8 cellular contexts compared by ENCODE assay signal in the genomic region with DNA sequence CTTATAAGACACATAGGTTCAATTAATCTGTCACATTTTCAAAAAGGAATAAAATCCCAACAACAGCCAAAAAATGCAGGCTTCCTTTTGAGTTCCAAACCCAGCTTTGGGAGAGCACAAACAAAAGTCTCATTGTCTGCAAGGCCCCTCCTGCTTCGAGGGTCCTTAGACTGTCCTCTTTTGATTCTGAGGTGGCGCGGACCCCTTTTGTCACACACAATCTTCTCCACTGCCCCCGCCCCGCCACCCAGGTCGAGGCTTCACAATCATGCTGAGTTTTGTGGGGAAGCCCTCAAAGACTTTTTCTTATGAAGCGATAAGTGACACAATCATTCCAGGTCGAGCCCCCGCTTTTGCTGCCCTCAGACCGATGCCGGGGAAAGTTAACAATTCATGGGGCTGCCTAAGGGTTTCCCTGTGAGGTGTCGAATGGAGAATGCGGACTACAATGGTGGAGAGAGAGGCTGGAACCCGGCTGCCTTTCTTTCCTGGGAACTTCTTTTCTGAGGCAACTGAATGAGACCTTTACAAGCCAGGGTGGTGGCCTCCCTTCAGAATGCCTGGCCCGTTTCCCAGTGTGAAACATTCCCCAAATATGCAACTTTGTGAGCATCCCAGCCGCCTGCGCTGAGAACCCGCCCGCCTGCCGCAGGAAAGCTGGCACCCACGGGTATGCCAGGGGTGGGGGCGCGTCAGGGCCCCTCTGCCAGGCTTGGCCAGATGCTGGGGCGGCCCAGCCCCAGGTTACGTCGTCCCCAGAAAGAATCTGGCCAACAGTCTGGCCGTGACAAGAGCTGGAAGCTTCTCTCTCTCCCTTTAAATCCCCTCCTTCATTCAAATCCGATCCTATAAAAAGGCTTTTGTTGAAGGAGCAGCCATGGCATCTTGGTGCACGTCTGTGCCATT.
DNase-seq lines count a peak whose midpoint lies in the region; TF ChIP-seq lines count a peak whose summit lies in the region.

No MANE protein-coding gene starts in this region.

- H2AFZ ChIP-seq in neuronal stem cell (ENCODE audit: low read length) = no peak overlapping the region

- WGBS in esophagus squamous epithelium, 2 donors = 51 to 53% methylated on average over 14 to 15 of the region's 29 CpGs
- WGBS in neuronal stem cell (ENCODE audit: extremely low coverage in 2 of 2, insufficient read length in 2 of 2, insufficient replicate concordance in 1 of 2), 2 donors = no CpG with 5 or more reads among the region's 29 CpGs

- H2BK5ac ChIP-seq in neuronal stem cell (ENCODE audit: low read length) = peak overlapping the region; percentile 93

- no peak overlapping the region for H3K23ac ChIP-seq in neuronal stem cell (ENCODE audit: low read depth, low read length, poor library complexity)

- peak overlapping the region; percentile 97 for H3K18ac ChIP-seq in neuronal stem cell (ENCODE audit: low read length)

- H3K27me3 ChIP-seq in AG04450 (ENCODE audit: control insufficient read depth, insufficient read depth, low read length) (no peaks in the 10 kb centered on the region), esophagus squamous epithelium (peaks cover 0 to 36% (median 0%) of the 10 kb centered on the region in 4 donors), neuronal stem cell (ENCODE audit: control insufficient read depth in 3 of 3, insufficient read depth in 3 of 3, low read depth in 1 of 3, low read length in 3 of 3) (no peaks in the 10 kb centered on the region)

- no peak overlapping the region for H3K14ac ChIP-seq in neuronal stem cell (ENCODE audit: low read length)

- H3K4me2 ChIP-seq in neuronal stem cell (ENCODE audit: insufficient read depth, low read length, poor library complexity, severe bottlenecking) = peak overlapping the region; percentile 47

- H2BK120ac ChIP-seq in neuronal stem cell (ENCODE audit: low read depth, low read length) = no peak overlapping the region

- H4K91ac ChIP-seq in neuronal stem cell (ENCODE audit: low read depth, low read length, poor library complexity) = no peak overlapping the region

- H3K4ac ChIP-seq in neuronal stem cell (ENCODE audit: low read length) = no peak overlapping the region

- TF ChIP-seq CTCF in AG04450 (IDR thresholded peaks at IDR 0.05; ENCODE audit: low read depth, low read length) = no peak
- TF ChIP-seq CTCF in esophagus squamous epithelium (IDR thresholded peaks at IDR 0.05) = no peak

- peak; percentile 74 for DNase-seq in AG04450 (ENCODE audit: low read depth, low spot score)
- DNase-seq in RKO (ENCODE audit: low spot score) = peak; percentile 7
- DNase-seq in esophagus squamous epithelium (lab: John Stamatoyannopoulos, UW) = no peak
- peak; percentile 82 for DNase-seq in neuronal stem cell (ENCODE audit: low spot score)
- DNase-seq in epidermal melanocyte (ENCODE audit: insufficient read length, low spot score) = no peak
- DNase-seq in effector CD8-positive, alpha-beta T cell (lab: John Stamatoyannopoulos, UW) = no peak
- DNase-seq in NCI-H128 (lab: John Stamatoyannopoulos, UW; ENCODE audit: unreplicated experiment) = no peak
- no peak for DNase-seq in activated CD4-positive, alpha-beta T cell treated with anti-CD3 and anti-CD28 coated beads for 4 hours

- intact Hi-C loops in esophagus squamous epithelium (cut with DNase I) = no loop called here

- no peak overlapping the region for H4K8ac ChIP-seq in neuronal stem cell (ENCODE audit: low read depth, low read length)

- H3K79me1 ChIP-seq in neuronal stem cell (ENCODE audit: low read depth, low read length) = peaks cover 2% of the 10 kb centered on the region

- CTCF ChIA-PET in AG04450 (lab: Charles Lee) = interaction anchor here (1.0 kb wide), 1 partner anchor 129 kb away, joined by 4 read pairs; no protein-coding TSS in a partner anchor

- H2AK5ac ChIP-seq in neuronal stem cell (ENCODE audit: low read depth, low read length) = no peak overlapping the region

- H3K27ac ChIP-seq in AG04450 (ENCODE audit: low read depth, low read length) (peak overlapping the region; percentile 96), esophagus squamous epithelium (peak overlapping the region; percentile 51 to 84 (median 74)), neuronal stem cell (replicated peaks; ENCODE audit: low read length) (peak overlapping the region; percentile 97)

- H2BK12ac ChIP-seq in neuronal stem cell (ENCODE audit: low read length) = no peak overlapping the region

- H3K4me1 ChIP-seq in esophagus squamous epithelium (peaks cover 9 to 17% (median 13%) of the 10 kb centered on the region in 3 donors), neuronal stem cell (ENCODE audit: control insufficient read depth in 2 of 2, insufficient read depth in 1 of 2, low read depth in 1 of 2, low read length in 2 of 2) (peaks cover 45 to 59% of the 10 kb centered on the region in 2 donors)

- H3K9ac ChIP-seq in neuronal stem cell (ENCODE audit: low read depth, low read length, poor library complexity) = no peak overlapping the region

- POLR2A ChIA-PET in AG04450 (lab: Yijun Ruan, JAX) = interaction anchor here (0.7 to 1.1 kb wide), 5 partner anchors 9 to 113 kb away, joined by 3 to 5 read pairs (median 3); no protein-coding TSS in a partner anchor

- H3K9me3 ChIP-seq in AG04450 (ENCODE audit: control insufficient read depth, insufficient read depth, low read length) (no peaks in the 10 kb centered on the region), esophagus squamous epithelium (no peaks in the 10 kb centered on the region), neuronal stem cell (replicated peaks in 1 of 2; ENCODE audit: control insufficient read depth in 2 of 2, insufficient read depth in 1 of 2, low read depth in 1 of 2, low read length in 2 of 2) (no peaks in the 10 kb centered on the region)

- no peaks in the 10 kb centered on the region for H3K36me3 ChIP-seq in esophagus squamous epithelium
- H3K36me3 ChIP-seq in neuronal stem cell (replicated peaks in 1 of 2; ENCODE audit: control insufficient read depth in 2 of 2, insufficient read depth in 2 of 2, low read length in 2 of 2) = peaks cover 6 to 56% of the 10 kb centered on the region in 2 donors

- no peak overlapping the region for H2BK15ac ChIP-seq in neuronal stem cell (ENCODE audit: low read length)

- TF ChIP-seq POLR2A in esophagus squamous epithelium (IDR thresholded peaks at IDR 0.05) = no peak

- H3K4me3 ChIP-seq in AG04450 (ENCODE audit: low read depth, low read length) (peak overlapping the region; percentile 31), esophagus squamous epithelium (peak overlapping the region in 3 of 4 donors; percentile 10 to 56 (median 30)), neuronal stem cell (ENCODE audit: low read length in 2 of 2) (peak overlapping the region in 1 of 2 donors; percentile 24)

Comparison
In these comparisons a context has a peak if more than half of its experiments do, and no peak if none do; other contexts are left out.
1. DNase-seq: peak in AG04450 (single experiment), RKO (single experiment) and neuronal stem cell (single experiment); none in esophagus squamous epithelium (single experiment), epidermal melanocyte (single experiment), effector CD8-positive, alpha-beta T cell (single experiment), NCI-H128 (single experiment) and activated CD4-positive, alpha-beta T cell treated with anti-CD3 and anti-CD28 coated beads for 4 hours (0 of 2).
2. Peak in every context shown above with its lines, with median percentiles within 50 percentile points of each other: H3K27ac ChIP-seq.